In genomic region chr15:84844964-84845363, GRCh38 we compare ENCODE assay signal across 1 cellular context.
TF ChIP-seq lines count a peak whose summit lies in the region.

No MANE protein-coding gene starts in this region.

TF ChIP-seq in HepG2, 621 proteins besides CTCF, POLR2A, EP300 and RAD21 (continued from another document and continues in another):
- TF ChIP-seq MNT (IDR thresholded peaks at IDR 0.05), result no peak
- TF ChIP-seq TAF1 (CRISPR knock-in tag; IDR thresholded peaks at IDR 0.05), result no peak
- TF ChIP-seq ATAD3A (CRISPR knock-in tag; IDR thresholded peaks at IDR 0.05), result no peak
- TF ChIP-seq ZNF605 (CRISPR knock-in tag; IDR thresholded peaks at IDR 0.05), result no peak
- TF ChIP-seq ZBTB46 (CRISPR knock-in tag; IDR thresholded peaks at IDR 0.05; ENCODE audit: borderline replicate concordance), result no peak
- no peak for TF ChIP-seq ZFX (CRISPR knock-in tag; IDR thresholded peaks at IDR 0.05; ENCODE audit: low read depth)
- no peak for TF ChIP-seq PAX8 (CRISPR knock-in tag; IDR thresholded peaks at IDR 0.05; ENCODE audit: borderline replicate concordance)
- no peak for TF ChIP-seq ZNF788 (CRISPR knock-in tag; IDR thresholded peaks at IDR 0.05; ENCODE audit: borderline replicate concordance)
- no peak; the same call in 1 of the 2 replicates for TF ChIP-seq HDAC2 (CRISPR knock-in tag; IDR thresholded peaks at IDR 0.05)
- no peak for TF ChIP-seq ZNF275 (CRISPR knock-in tag; IDR thresholded peaks at IDR 0.05; ENCODE audit: borderline replicate concordance)
- no peak for TF ChIP-seq EHMT2 (IDR thresholded peaks at IDR 0.05; ENCODE audit: borderline replicate concordance, low read depth, low read length)
- TF ChIP-seq FOXO1 (CRISPR knock-in tag; IDR thresholded peaks at IDR 0.05), result peak; percentile 12; the same call in 1 of the 2 replicates
- no peak for TF ChIP-seq SIX4 (CRISPR knock-in tag; IDR thresholded peaks at IDR 0.05)
- TF ChIP-seq GABPB1 (CRISPR knock-in tag; IDR thresholded peaks at IDR 0.05), result no peak
- no peak for TF ChIP-seq ATF3 (CRISPR knock-in tag; IDR thresholded peaks at IDR 0.05)
- no peak for TF ChIP-seq ZNF580 (CRISPR knock-in tag; IDR thresholded peaks at IDR 0.05; ENCODE audit: borderline replicate concordance, low read depth)
- no peak for TF ChIP-seq ZNF432 (CRISPR knock-in tag; IDR thresholded peaks at IDR 0.05; ENCODE audit: borderline replicate concordance)
- TF ChIP-seq ZNF256 (CRISPR knock-in tag; conservative IDR thresholded peaks at IDR 0.05), result no peak
- no peak for TF ChIP-seq BCL6 (CRISPR knock-in tag; IDR thresholded peaks at IDR 0.05)
- no peak for TF ChIP-seq PATZ1 (CRISPR knock-in tag; IDR thresholded peaks at IDR 0.05)
- TF ChIP-seq ZKSCAN1 (IDR thresholded peaks at IDR 0.05; ENCODE audit: low read length), result no peak
- no peak for TF ChIP-seq DBP (CRISPR knock-in tag; IDR thresholded peaks at IDR 0.05; ENCODE audit: not compliant biosample characterization)
- no peak for TF ChIP-seq ZC3H4 (CRISPR knock-in tag; IDR thresholded peaks at IDR 0.05; ENCODE audit: borderline replicate concordance)
- no peak for TF ChIP-seq ZNF704 (CRISPR knock-in tag; IDR thresholded peaks at IDR 0.05; ENCODE audit: borderline replicate concordance)
- TF ChIP-seq KDM1A (CRISPR knock-in tag; IDR thresholded peaks at IDR 0.05), result no peak
- TF ChIP-seq KAT8 (CRISPR knock-in tag; IDR thresholded peaks at IDR 0.05), result 0 out of 2 replicates have a peak, but pooled peaks have one; percentile 27
- no peak for TF ChIP-seq THRA (CRISPR knock-in tag; IDR thresholded peaks at IDR 0.05; ENCODE audit: borderline replicate concordance)
- no peak for TF ChIP-seq RFXAP (CRISPR knock-in tag; IDR thresholded peaks at IDR 0.05; ENCODE audit: borderline replicate concordance)
- TF ChIP-seq ZFP62 (CRISPR knock-in tag; IDR thresholded peaks at IDR 0.05), result no peak
- no peak for TF ChIP-seq ZNF512 (CRISPR knock-in tag; IDR thresholded peaks at IDR 0.05)
- no peak for TF ChIP-seq SNAI1 (CRISPR knock-in tag; IDR thresholded peaks at IDR 0.05; ENCODE audit: borderline replicate concordance)
- TF ChIP-seq ZNF674 (CRISPR knock-in tag; IDR thresholded peaks at IDR 0.05; ENCODE audit: low read depth), result no peak
- no peak for TF ChIP-seq HOXA3 (CRISPR knock-in tag; IDR thresholded peaks at IDR 0.05)
- peak; percentile 32; the same call in 1 of the 2 replicates for TF ChIP-seq ZNF331 (CRISPR knock-in tag; IDR thresholded peaks at IDR 0.05)
- TF ChIP-seq POGZ (CRISPR knock-in tag; IDR thresholded peaks at IDR 0.05), result no peak
- no peak for TF ChIP-seq FOSL1 (CRISPR knock-in tag; IDR thresholded peaks at IDR 0.05; ENCODE audit: borderline replicate concordance)
- TF ChIP-seq PHB2 (IDR thresholded peaks at IDR 0.05; ENCODE audit: partially characterized antibody), result no peak
- TF ChIP-seq ZNF280B (CRISPR knock-in tag; IDR thresholded peaks at IDR 0.05; ENCODE audit: borderline replicate concordance), result no peak
- TF ChIP-seq ZNF569 (CRISPR knock-in tag; IDR thresholded peaks at IDR 0.05; ENCODE audit: borderline replicate concordance), result no peak
- no peak for TF ChIP-seq RBM22 (optimal IDR thresholded peaks at IDR 0.05; ENCODE audit: low read length)
- no peak for TF ChIP-seq ZNF234 (CRISPR knock-in tag; conservative IDR thresholded peaks at IDR 0.05)
- TF ChIP-seq ZNF451 (CRISPR knock-in tag; IDR thresholded peaks at IDR 0.05), result no peak
- TF ChIP-seq RXRB (CRISPR knock-in tag; IDR thresholded peaks at IDR 0.05; ENCODE audit: borderline replicate concordance), result peak; percentile 33; the same call in 1 of the 2 replicates
- no peak for TF ChIP-seq SOX13 (IDR thresholded peaks at IDR 0.05)
- peak in 1 of 2 experiments; percentile 32; a peak in 1 of 4 replicates for TF ChIP-seq SOX13 (CRISPR knock-in tag; conservative IDR thresholded peaks at IDR 0.05 in 1 of 2, IDR thresholded peaks at IDR 0.05 in 1 of 2)
- TF ChIP-seq KDM6A (CRISPR knock-in tag; IDR thresholded peaks at IDR 0.05; ENCODE audit: low read depth), result peak; percentile 56; the same call in 1 of the 2 replicates
- no peak for TF ChIP-seq ETS1 (CRISPR knock-in tag; IDR thresholded peaks at IDR 0.05)
- no peak for TF ChIP-seq RFX5 (IDR thresholded peaks at IDR 0.05; ENCODE audit: low read depth, low read length)
- no peak for TF ChIP-seq TCF12 (IDR thresholded peaks at IDR 0.05)
- no peak for TF ChIP-seq TCF12 (CRISPR knock-in tag; IDR thresholded peaks at IDR 0.05)
- TF ChIP-seq ZNF383 (CRISPR knock-in tag; IDR thresholded peaks at IDR 0.05; ENCODE audit: borderline replicate concordance), result no peak
- TF ChIP-seq NFE2L2 (IDR thresholded peaks at IDR 0.05; ENCODE audit: low read length), result no peak
- no peak for TF ChIP-seq ZNF7 (CRISPR knock-in tag; IDR thresholded peaks at IDR 0.05)
- TF ChIP-seq FOXA1 (IDR thresholded peaks at IDR 0.05), result no peak
- TF ChIP-seq FOXA1 (CRISPR knock-in tag; IDR thresholded peaks at IDR 0.05), result peak; percentile 54
- no peak for TF ChIP-seq RELA (CRISPR knock-in tag; IDR thresholded peaks at IDR 0.05)
- no peak for TF ChIP-seq GTF2F1 (IDR thresholded peaks at IDR 0.05; ENCODE audit: low read length)
- TF ChIP-seq ZNF430 (CRISPR knock-in tag; IDR thresholded peaks at IDR 0.05), result no peak
- 0 out of 2 replicates have a peak, but pooled peaks have one; percentile 10 for TF ChIP-seq MIXL1 (CRISPR knock-in tag; IDR thresholded peaks at IDR 0.05)
